2 cellular contexts compared by ENCODE assay signal in the genomic region with DNA sequence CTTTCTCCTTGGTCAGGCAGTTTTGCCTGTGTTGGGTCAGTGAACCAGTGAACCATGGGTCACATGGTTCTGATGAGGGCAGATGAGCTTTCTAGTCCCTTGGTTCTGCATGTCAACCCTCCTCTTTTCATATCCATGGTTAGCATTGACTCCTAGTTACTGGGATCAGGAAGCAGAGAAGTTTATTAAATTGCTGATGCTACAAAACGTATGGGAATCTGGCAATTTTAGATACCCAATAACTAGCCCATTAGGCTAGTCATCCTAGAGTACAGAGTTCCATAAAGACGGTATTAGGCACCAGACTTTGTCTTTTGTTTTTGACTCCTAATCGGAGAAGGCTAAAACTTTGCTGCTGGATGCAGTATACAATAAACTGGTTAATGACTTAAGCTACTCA.
A peak's percentile ranks its signal among the peaks of the same experiment; 100 is the strongest.
TF ChIP-seq lines count a peak whose summit lies in the region.

No MANE protein-coding gene starts in this region.

TF ChIP-seq in HepG2, 621 proteins besides CTCF, POLR2A, EP300 and RAD21:
- TF ChIP-seq MAFF (IDR thresholded peaks at IDR 0.05; ENCODE audit: low read depth, low read length): peak; percentile 67
- TF ChIP-seq KAT2B (IDR thresholded peaks at IDR 0.05; ENCODE audit: borderline replicate concordance, low read depth, low read length): no peak
- peak; percentile 66 to 83 for TF ChIP-seq MAFK (conservative IDR thresholded peaks at IDR 0.05 in 1 of 2, IDR thresholded peaks at IDR 0.05 in 1 of 2; ENCODE audit: low read length in 2 of 2)
TF ChIP-seq in HepG2: peak in this region for 2.

TF ChIP-seq in IMR-90, 13 proteins besides CTCF, POLR2A, EP300 and RAD21:
- TF ChIP-seq MAZ (IDR thresholded peaks at IDR 0.05; ENCODE audit: borderline replicate concordance, low read depth, low read length) (no peak), MXI1 (IDR thresholded peaks at IDR 0.05; ENCODE audit: borderline replicate concordance, low read depth, low read length) (no peak), NFE2L2 (IDR thresholded peaks at IDR 0.05; ENCODE audit: low read depth, low read length) (no peak), BHLHE40 (IDR thresholded peaks at IDR 0.05; ENCODE audit: low read depth, low read length) (no peak), MAFK (IDR thresholded peaks at IDR 0.05; ENCODE audit: low read depth, low read length) (peak; percentile 69), CHD1 (IDR thresholded peaks at IDR 0.05; ENCODE audit: low read depth, low read length) (no peak)
- TF ChIP-seq, protein P1, sequence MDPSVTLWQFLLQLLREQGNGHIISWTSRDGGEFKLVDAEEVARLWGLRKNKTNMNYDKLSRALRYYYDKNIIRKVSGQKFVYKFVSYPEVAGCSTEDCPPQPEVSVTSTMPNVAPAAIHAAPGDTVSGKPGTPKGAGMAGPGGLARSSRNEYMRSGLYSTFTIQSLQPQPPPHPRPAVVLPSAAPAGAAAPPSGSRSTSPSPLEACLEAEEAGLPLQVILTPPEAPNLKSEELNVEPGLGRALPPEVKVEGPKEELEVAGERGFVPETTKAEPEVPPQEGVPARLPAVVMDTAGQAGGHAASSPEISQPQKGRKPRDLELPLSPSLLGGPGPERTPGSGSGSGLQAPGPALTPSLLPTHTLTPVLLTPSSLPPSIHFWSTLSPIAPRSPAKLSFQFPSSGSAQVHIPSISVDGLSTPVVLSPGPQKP (IDR thresholded peaks at IDR 0.05; ENCODE audit: borderline replicate concordance, low read depth, low read length): no peak
TF ChIP-seq in IMR-90: peak in this region for 1.
